In the genomic region with DNA sequence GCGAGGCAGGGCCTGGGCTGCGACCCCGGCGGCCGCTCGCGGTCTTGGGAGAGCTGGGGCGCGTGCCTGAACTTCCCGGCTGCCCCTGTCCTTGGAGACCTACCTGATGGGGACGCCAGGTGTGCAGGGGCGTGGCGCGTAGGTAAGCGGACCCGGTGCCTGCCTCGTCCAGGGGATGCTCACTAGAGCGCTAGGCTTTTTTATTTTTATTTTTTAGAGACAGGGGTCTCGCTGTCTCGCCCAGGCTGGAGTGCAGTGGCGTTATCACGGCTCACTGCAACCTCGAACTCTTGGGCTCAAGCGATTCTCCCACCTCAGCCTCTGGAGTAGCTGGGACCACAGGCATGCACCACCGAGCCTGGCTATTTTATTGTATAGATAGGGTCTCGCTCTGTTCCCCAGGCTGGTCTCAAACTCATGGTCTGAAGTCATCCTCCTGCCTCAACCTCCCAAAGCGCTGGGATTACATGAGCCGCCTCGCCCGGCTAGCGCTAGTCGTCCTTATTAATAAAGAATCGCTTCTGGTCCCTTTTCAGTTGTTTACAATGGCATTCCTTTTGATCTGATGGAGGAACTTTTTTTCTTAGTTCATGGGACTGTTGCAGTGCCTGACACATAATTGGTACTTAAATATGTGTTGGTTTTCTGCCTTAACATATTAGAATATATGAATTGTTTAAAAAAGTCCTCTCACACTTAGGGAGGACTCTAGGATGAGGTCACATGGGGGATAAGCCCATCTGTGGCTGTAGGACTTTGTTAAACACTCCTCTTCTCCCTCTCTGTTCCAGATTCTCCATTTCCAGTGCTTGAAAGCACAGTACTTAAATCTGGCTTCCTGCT, we compare ENCODE assay signal across 8 cellular contexts. TPM values are rescaled to one million over a fixed set of nuclear protein-coding genes. Genes with fewer than 3 reads are reported as not detected.
DNase-seq lines count a peak whose midpoint lies in the region; ATAC-seq and TF ChIP-seq lines count a peak whose summit lies in the region.

No MANE protein-coding gene starts in this region.

- BruUV-seq in MCF 10A (replicated peaks; lab: Mats Ljungman, UMichigan) = no TSS peak

- H3K9me3 ChIP-seq in Karpas-422 (ENCODE audit: low read length) = no peaks in the 10 kb centered on the region

- H3K4me3 Mint-ChIP-seq in MCF 10A (ENCODE audit: unreplicated experiment) (peak overlapping the region; percentile 79), mesothelial cell of epicardium (peak overlapping the region; percentile 80)

- 0 out of 2 replicates have a peak, but pooled peaks cover 4% of the 10 kb centered on the region for H4K20me1 ChIP-seq in Karpas-422 (ENCODE audit: insufficient read depth, low read depth, low read length)

- peak overlapping the region; percentile 87 for H3K9ac ChIP-seq in Karpas-422 (ENCODE audit: low read length)

- DNase-seq in DMS79 treated with DMSO at 0.1 percent for 48 hours (lab: John Stamatoyannopoulos, UW) = peak; percentile 46
- DNase-seq in Karpas-422 = no peak
- peak; percentile 5 for DNase-seq in MCF 10A (ENCODE audit: unreplicated experiment)
- DNase-seq in mesothelial cell of epicardium (ENCODE audit: low spot score in 2 of 2, unreplicated experiment in 2 of 2) = no peak
- DNase-seq in GM10248 (ENCODE audit: extremely low spot score) = no peak
- DNase-seq in dedifferentiated amniotic fluid mesenchymal stem cell (ENCODE audit: extremely low spot score) = no peak
- no peak for DNase-seq in NCI-H187 treated with DMSO at 0.1 percent for 48 hours (lab: John Stamatoyannopoulos, UW)

- H3K36me3 Mint-ChIP-seq in MCF 10A (ENCODE audit: insufficient read depth, unreplicated experiment) (peaks cover 23% of the 10 kb centered on the region), mesothelial cell of epicardium (peaks cover 23% of the 10 kb centered on the region)

- POLR2A ChIA-PET in MCF 10A (lab: Yijun Ruan, JAX) = interaction anchor here (0.5 to 3.8 kb wide), 16 partner anchors 8 to 1171 kb away, joined by 3 to 40 read pairs (median 5); a partner anchor contains a TSS
- POLR2A ChIA-PET in GM10248 (lab: Yijun Ruan, JAX) = no interaction called here

- CTCF ChIA-PET in MCF 10A (lab: Yijun Ruan, JAX) (interaction anchor here (2.1 kb wide), 1 partner anchor 66 kb away, joined by 8 read pairs; no protein-coding TSS in a partner anchor), GM10248 (lab: Yijun Ruan, JAX) (interaction anchor here (1.0 to 1.7 kb wide), 3 partner anchors 10 to 67 kb away, joined by 3 to 5 read pairs (median 3); no protein-coding TSS in a partner anchor)

- H3K4me2 ChIP-seq in Karpas-422 (ENCODE audit: low read depth, low read length, poor library complexity, severe bottlenecking) = peak overlapping the region; percentile 77

- no peaks in the 10 kb centered on the region for H3K9me2 ChIP-seq in Karpas-422 (replicated peaks; ENCODE audit: insufficient read depth, low read length)

- H3K27me3 Mint-ChIP-seq in MCF 10A (ENCODE audit: insufficient read depth, unreplicated experiment) = no peaks in the 10 kb centered on the region
- no peaks in the 10 kb centered on the region for H3K27me3 Mint-ChIP-seq in mesothelial cell of epicardium (ENCODE audit: low read depth)

- peaks cover 20% of the 10 kb centered on the region for H3K4me1 Mint-ChIP-seq in MCF 10A (ENCODE audit: insufficient read depth, unreplicated experiment)
- H3K4me1 Mint-ChIP-seq in mesothelial cell of epicardium = peaks cover 25% of the 10 kb centered on the region

- H3K4me1 ChIP-seq in Karpas-422 (ENCODE audit: low read length) = peaks cover 26% of the 10 kb centered on the region

- H2AFZ ChIP-seq in Karpas-422 (ENCODE audit: low read length) = no peak overlapping the region

- TF ChIP-seq CTCF in MCF 10A (IDR thresholded peaks at IDR 0.05; ENCODE audit: unreplicated experiment) = no peak
- no peak for TF ChIP-seq CTCF in mesothelial cell of epicardium (IDR thresholded peaks at IDR 0.05; ENCODE audit: unreplicated experiment)
- TF ChIP-seq CTCF in GM10248 (IDR thresholded peaks at IDR 0.05; ENCODE audit: control extremely low read depth, extremely low read depth, low read depth, missing control alignments) = no peak

- H3K27ac Mint-ChIP-seq in MCF 10A (ENCODE audit: low read depth, unreplicated experiment) = peak overlapping the region; percentile 93
- peak overlapping the region; percentile 91 for H3K27ac Mint-ChIP-seq in mesothelial cell of epicardium

- no peak for ATAC-seq in HG03432 (IDR thresholded peaks at IDR 0.05; ENCODE audit: unreplicated experiment)

- peaks cover 54% of the 10 kb centered on the region for H3K79me2 ChIP-seq in Karpas-422 (ENCODE audit: low read length)

- H3K27ac ChIP-seq in Karpas-422 (ENCODE audit: low read length) = no peak overlapping the region

- H3K9me3 Mint-ChIP-seq in MCF 10A (ENCODE audit: unreplicated experiment) = no peaks in the 10 kb centered on the region
- H3K9me3 Mint-ChIP-seq in mesothelial cell of epicardium = no peaks in the 10 kb centered on the region

- H3K4me3 ChIP-seq in Karpas-422 (ENCODE audit: low read length) = peak overlapping the region; percentile 78

- intact Hi-C loops in MCF 10A (cut with micrococcal nuclease) = no loop called here

- peaks cover 36% of the 10 kb centered on the region for H3K36me3 ChIP-seq in Karpas-422 (ENCODE audit: insufficient read depth, low read length)

- H3K27me3 ChIP-seq in Karpas-422 (ENCODE audit: low read length) = no peaks in the 10 kb centered on the region

RNA-seq across cellular contexts. Expression of a gene that starts 0.8 kb away (rescaled TPM):
- 30.6 and 45.1 TPM in 2 replicates for total RNA-seq in Karpas-422 (2014; rRNA removed; shearing (Covaris generic); ENCODE audit: low replicate concordance)
- 37.6 and 43.8 TPM in 2 replicates for total RNA-seq in MCF 10A (2022)
- 107 to 111 TPM (median 109 TPM) in 3 replicates for total RNA-seq in mesothelial cell of epicardium

Comparison
In these comparisons a context has a peak if more than half of its experiments do, and no peak if none do; other contexts are left out.
1. DNase-seq: peak in DMS79 treated with DMSO at 0.1 percent for 48 hours (single experiment) and MCF 10A (single experiment); none in Karpas-422 (single experiment), mesothelial cell of epicardium (0 of 2), GM10248 (single experiment), dedifferentiated amniotic fluid mesenchymal stem cell (single experiment) and NCI-H187 treated with DMSO at 0.1 percent for 48 hours (single experiment).